21 cellular contexts compared by ENCODE assay signal in genomic region chr6:20312581-20312980, GRCh38.
DNase-seq lines count a peak whose midpoint lies in the region; ATAC-seq and TF ChIP-seq lines count a peak whose summit lies in the region.
"Had no signal": no experiment of that assay in that cellular context is flagged by ENCODE, and none has a peak within 500 bp of the region (broad histone marks: within the 10 kb centered on the region; RNA-seq: fewer than 3 reads in every experiment).

No MANE protein-coding gene starts in this region.

- TF ChIP-seq POLR2A in heart left ventricle (IDR thresholded peaks at IDR 0.05) = no peak

- ATAC-seq in GM18873 (IDR thresholded peaks at IDR 0.05; ENCODE audit: low FRiP score, unreplicated experiment) (no peak), GM21528 (IDR thresholded peaks at IDR 0.05; ENCODE audit: low FRiP score, unreplicated experiment) (no peak), heart left ventricle (no peak)
- ATAC-seq: A549; CD8-positive, alpha-beta T cell had no signal

- no peak overlapping the region for H3K4me3 ChIP-seq in retinal pigment epithelial cell (ENCODE audit: low read length)
- H3K4me3 ChIP-seq in heart left ventricle = no peak overlapping the region
- H3K4me3 ChIP-seq: A549; BLaER1 treated with 17β-estradiol and CSF1 and Interleukin-3, amounts not matched to agents 10 nM and 100 nM had no signal

- H3K4me1 ChIP-seq in heart left ventricle = no peaks in the 10 kb centered on the region
- H3K4me1 ChIP-seq: A549; BLaER1 treated with 17β-estradiol and CSF1 and Interleukin-3, amounts not matched to agents 10 nM and 100 nM had no signal

- H3K9me3 ChIP-seq in heart left ventricle = peaks cover 0 to 3% (median 0%) of the 10 kb centered on the region in 12 donors
- H3K9me3 ChIP-seq: A549, SK-N-SH had no signal

- no peak overlapping the region for H3K27ac ChIP-seq in heart left ventricle
- H3K27ac ChIP-seq: A549; BLaER1 treated with 17β-estradiol and CSF1 and Interleukin-3, amounts not matched to agents 10 nM and 100 nM had no signal

- TF ChIP-seq CTCF in retinal pigment epithelial cell (conservative IDR thresholded peaks at IDR 0.05; ENCODE audit: low read depth, low read length) (no peak), heart left ventricle (IDR thresholded peaks at IDR 0.05) (no peak)

- WGBS in heart left ventricle, 4 donors = 76 to 86% (median 81%) methylated on average over 5 of the region's 5 CpGs

- H3K36me3 ChIP-seq in heart left ventricle = no peaks in the 10 kb centered on the region
- H3K36me3 ChIP-seq: BLaER1 treated with 17β-estradiol and CSF1 and Interleukin-3, amounts not matched to agents 10 nM and 100 nM had no signal

- intact Hi-C loops in heart left ventricle (cut with DNase I) = no loop called here

- no peaks in the 10 kb centered on the region for H3K27me3 ChIP-seq in heart left ventricle
- H3K27me3 ChIP-seq: BLaER1 treated with 17β-estradiol and CSF1 and Interleukin-3, amounts not matched to agents 10 nM and 100 nM had no signal

- peak; percentile 75 for DNase-seq in DMS 273 treated with DMSO at 0.1 percent for 48 hours (lab: John Stamatoyannopoulos, UW)
- DNase-seq in NCI-H2171 (lab: John Stamatoyannopoulos, UW) = peak; percentile 27
- DNase-seq in RPMI8226 = peak; percentile 25
- DNase-seq in retinal pigment epithelial cell (ENCODE audit: low read depth) = peak; percentile 55
- no peak for DNase-seq in heart left ventricle
- DNase-seq: Calu3; CD8-positive, alpha-beta T cell; DND-41; Kasumi-1; MM.1S; NCI-H1092 treated with DMSO at 0.1 percent for 48 hours; NCI-H187; NCI-H345; NCI-H748 treated with DMSO at 0.1 percent for 48 hours; OCI-M1; SHP77 treated with DMSO at 0.1 percent for 48 hours; SK-N-SH had no signal

Comparison
In these comparisons a context has a peak if more than half of its experiments do, and no peak if none do; other contexts are left out.
1. DNase-seq: peak in DMS 273 treated with DMSO at 0.1 percent for 48 hours (single experiment), NCI-H2171 (single experiment), RPMI8226 (single experiment) and retinal pigment epithelial cell (single experiment); none in heart left ventricle (0 of 5).